25 cellular contexts compared by ENCODE assay signal in the genomic region with DNA sequence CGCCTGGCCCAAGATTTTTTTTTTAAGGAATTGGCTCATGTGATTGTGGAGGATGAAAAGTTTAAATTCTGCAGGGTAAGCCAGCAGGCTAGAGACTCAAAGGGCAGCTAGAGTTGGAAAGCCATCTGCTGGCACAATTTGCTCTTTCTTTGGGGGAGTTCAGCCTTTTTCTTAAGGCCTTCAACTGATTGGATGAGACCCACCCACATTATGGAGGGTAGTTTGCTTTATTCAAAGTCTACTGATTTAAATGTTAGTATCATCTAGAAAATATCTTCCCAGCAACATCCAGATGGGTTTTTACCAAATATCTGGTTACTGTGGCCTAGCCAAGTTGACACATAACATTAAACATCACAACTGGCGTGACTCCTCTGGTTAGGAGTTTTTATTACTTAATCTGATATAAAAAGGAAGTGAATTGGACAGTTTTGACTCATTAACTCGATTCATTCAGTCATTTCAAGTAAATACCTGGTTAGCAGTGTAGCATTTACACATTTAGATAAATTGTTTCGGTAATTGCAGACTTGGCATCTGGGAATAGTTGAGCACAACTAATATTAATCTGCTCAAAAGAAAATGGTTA. TPM values are rescaled to one million over a fixed set of nuclear protein-coding genes. Genes with fewer than 3 reads are reported as not detected.
"Had no signal": no experiment of that assay in that cellular context is flagged by ENCODE, and none has a peak within 500 bp of the region (broad histone marks: within the 10 kb centered on the region; RNA-seq: fewer than 3 reads in every experiment).

No MANE protein-coding gene starts in this region.

- H3K4me1 Mint-ChIP-seq: activated CD4-positive, alpha-beta T cell treated with anti-CD3 and anti-CD28 coated beads, Interleukin-2, amount 10 ng/mL, durations not matched to agents 7 days and 5 days; nephron progenitor cell; stimulated activated naive B cell treated with anti-CD40 and anti-IgM and Interleukin-4, amounts not matched to agents 10 μg/mL and 1 μg/mL and 100 μg/mL, for 72 hours had no signal

- H3K9me3 Mint-ChIP-seq: activated CD4-positive, alpha-beta T cell treated with anti-CD3 and anti-CD28 coated beads, Interleukin-2, amount 10 ng/mL, durations not matched to agents 7 days and 5 days; activated T-helper 2 cell treated with anti-CD3 and anti-CD28 coated beads, Interferon-gamma antibody, Interleukin-2, Interleukin-4, amounts not matched to agents 10 μg/mL and 5 μg/mL and 100 μg/mL, durations not matched to agents 14 hours and 24 hours and 36 hours; endodermal cell; nephron progenitor cell; stimulated activated naive B cell treated with anti-CD40 and anti-IgM and Interleukin-4, amounts not matched to agents 10 μg/mL and 1 μg/mL and 100 μg/mL, for 72 hours had no signal

- H3K4me1 ChIP-seq: adrenal gland, ascending aorta, colonic mucosa, foreskin keratinocyte, parathyroid adenoma, right lobe of liver, upper lobe of left lung had no signal

- H3K27ac ChIP-seq: adrenal gland, ascending aorta, colonic mucosa, epithelial cell of prostate, foreskin keratinocyte, parathyroid adenoma, right lobe of liver, skin epidermis, upper lobe of left lung, VCaP had no signal

- H3K79me2 ChIP-seq: parathyroid adenoma had no signal

- H3K9me3 ChIP-seq: adrenal gland, ascending aorta, colonic mucosa, mucosa of descending colon, right lobe of liver, upper lobe of left lung had no signal

- H3K27ac Mint-ChIP-seq: activated CD4-positive, alpha-beta T cell treated with anti-CD3 and anti-CD28 coated beads, Interleukin-2, amount 10 ng/mL, durations not matched to agents 7 days and 5 days; activated CD8-positive, alpha-beta T cell treated with anti-CD3 and anti-CD28 coated beads, Interleukin-2, amount 10 ng/mL, durations not matched to agents 7 days and 5 days; activated naive CD8-positive, alpha-beta T cell; activated T-helper 2 cell treated with anti-CD3 and anti-CD28 coated beads, Interferon-gamma antibody, Interleukin-2, Interleukin-4, amounts not matched to agents 10 μg/mL and 5 μg/mL and 100 μg/mL, durations not matched to agents 14 hours and 24 hours and 36 hours; endodermal cell; nephron progenitor cell; stimulated activated naive B cell treated with anti-CD40 and anti-IgM and Interleukin-4, amounts not matched to agents 10 μg/mL and 1 μg/mL and 100 μg/mL, for 72 hours had no signal

- ATAC-seq: activated CD8-positive, alpha-beta T cell treated with anti-CD3 and anti-CD28 coated beads, Interleukin-2, amount 10 ng/mL, durations not matched to agents 7 days and 5 days; foreskin keratinocyte; mucosa of descending colon; right lobe of liver; stimulated activated naive B cell treated with anti-CD40 and anti-IgM and Interleukin-4, amounts not matched to agents 10 μg/mL and 1 μg/mL and 100 μg/mL, for 72 hours had no signal

- H2AFZ ChIP-seq: parathyroid adenoma had no signal

- H3K9ac ChIP-seq: parathyroid adenoma had no signal

- DNase-seq: activated CD4-positive, alpha-beta T cell treated with anti-CD3 and anti-CD28 coated beads, Interleukin-2, amount 10 ng/mL, durations not matched to agents 7 days and 5 days; activated CD4-positive, CD25-positive, alpha-beta regulatory T cell treated with anti-CD3 and anti-CD28 coated beads, Interleukin-2, amount 50 U/mL, for 72 hours; activated CD8-positive, alpha-beta T cell treated with anti-CD3 and anti-CD28 coated beads, Interleukin-2, amount 10 ng/mL, durations not matched to agents 7 days and 5 days; activated naive CD4-positive, alpha-beta T cell; adrenal gland; colonic mucosa; endodermal cell; foreskin keratinocyte; mesendoderm; mucosa of descending colon; nephron progenitor cell; right lobe of liver; stimulated activated CD4-positive, alpha-beta T cell treated with anti-CD3 and anti-CD28 coated beads, Interleukin-2, amount 100 ng/mL, for 24 hours; stimulated activated naive B cell treated with anti-CD40 and anti-IgM and Interleukin-4, amounts not matched to agents 10 μg/mL and 1 μg/mL and 100 μg/mL, for 72 hours; SW 1271; upper lobe of left lung had no signal

- H3K4me3 Mint-ChIP-seq: activated CD4-positive, alpha-beta T cell treated with anti-CD3 and anti-CD28 coated beads, Interleukin-2, amount 10 ng/mL, durations not matched to agents 7 days and 5 days; activated CD8-positive, alpha-beta T cell treated with anti-CD3 and anti-CD28 coated beads, Interleukin-2, amount 10 ng/mL, durations not matched to agents 7 days and 5 days; activated naive CD8-positive, alpha-beta T cell; endodermal cell; nephron progenitor cell; stimulated activated naive B cell treated with anti-CD40 and anti-IgM and Interleukin-4, amounts not matched to agents 10 μg/mL and 1 μg/mL and 100 μg/mL, for 72 hours had no signal

- H3K36me3 ChIP-seq: adrenal gland, ascending aorta, colonic mucosa, upper lobe of left lung had no signal

- H3K27me3 ChIP-seq: adrenal gland, ascending aorta, colonic mucosa, foreskin keratinocyte, right lobe of liver, upper lobe of left lung had no signal

- H3K4me3 ChIP-seq: adrenal gland, ascending aorta, colonic mucosa, mucosa of descending colon, right lobe of liver, SK-N-MC, skin epidermis, upper lobe of left lung had no signal

- H3K27me3 Mint-ChIP-seq: activated CD4-positive, alpha-beta T cell treated with anti-CD3 and anti-CD28 coated beads, Interleukin-2, amount 10 ng/mL, durations not matched to agents 7 days and 5 days; activated naive CD8-positive, alpha-beta T cell; stimulated activated naive B cell treated with anti-CD40 and anti-IgM and Interleukin-4, amounts not matched to agents 10 μg/mL and 1 μg/mL and 100 μg/mL, for 72 hours had no signal

RNA-seq across cellular contexts. Expression of a gene that starts 12.4 kb away (rescaled TPM):
- total RNA-seq: ascending aorta had no signal
- polyA plus RNA-seq: fibroblast of lung had no signal
